Comparison of ENCODE assay signal across 8 cellular contexts in genomic region chr16:15650698-15651161, GRCh38. TPM values are rescaled to one million over a fixed set of nuclear protein-coding genes. Genes with fewer than 3 reads are reported as not detected.
DNase-seq lines count a peak whose midpoint lies in the region; ATAC-seq and TF ChIP-seq lines count a peak whose summit lies in the region.

No MANE protein-coding gene starts in this region.

- peaks cover 43% of the 10 kb centered on the region for H3K4me1 ChIP-seq in suprapubic skin

- peak overlapping the region; percentile 97 for H3K27ac Mint-ChIP-seq in memory B cell

- H3K4me3 Mint-ChIP-seq in memory B cell = peak overlapping the region; percentile 99

- TF ChIP-seq CTCF in VCaP (conservative IDR thresholded peaks at IDR 0.05) (no peak), suprapubic skin (IDR thresholded peaks at IDR 0.05) (no peak)

- ATAC-seq in HG03045 (IDR thresholded peaks at IDR 0.05; ENCODE audit: unreplicated experiment) = peak; percentile 28
- ATAC-seq in memory B cell (ENCODE audit: low read depth) = peak; percentile 65

- H3K4me1 Mint-ChIP-seq in memory B cell = peaks cover 17% of the 10 kb centered on the region

- TF ChIP-seq POLR2A in suprapubic skin (IDR thresholded peaks at IDR 0.05) = no peak

- no peaks in the 10 kb centered on the region for H3K9me3 Mint-ChIP-seq in memory B cell

- no peaks in the 10 kb centered on the region for H3K27me3 Mint-ChIP-seq in memory B cell

- WGBS in suprapubic skin = 0% methylated on average over 18 of the region's 18 CpGs

- no peak for TF ChIP-seq EP300 in suprapubic skin (IDR thresholded peaks at IDR 0.05)

- peaks cover 3% of the 10 kb centered on the region for H3K36me3 ChIP-seq in suprapubic skin

- peak overlapping the region; percentile 92 for H3K4me3 ChIP-seq in suprapubic skin

- DNase-seq in NCI-H2227 (lab: John Stamatoyannopoulos, UW; ENCODE audit: unreplicated experiment) = peak; percentile 19
- DNase-seq in NCI-H2227 treated with DMSO at 0.1 percent for 48 hours (lab: John Stamatoyannopoulos, UW) = no peak
- DNase-seq in ecto neural progenitor cell (ENCODE audit: low spot score) = peak; percentile 67
- peak in 1 of 2 donors; percentile 43 for DNase-seq in memory B cell (ENCODE audit: low spot score in 2 of 2)
- no peak for DNase-seq in suprapubic skin (ENCODE audit: low spot score in 2 of 2)
- DNase-seq in T1000 (lab: John Stamatoyannopoulos, UW) = no peak

- H3K9me3 ChIP-seq in suprapubic skin = no peaks in the 10 kb centered on the region

- peaks cover 5% of the 10 kb centered on the region for H3K36me3 Mint-ChIP-seq in memory B cell

- H3K27ac ChIP-seq in VCaP (peak overlapping the region; percentile 54), suprapubic skin (peak overlapping the region; percentile 96)

- H3K27me3 ChIP-seq in suprapubic skin = no peaks in the 10 kb centered on the region

RNA-seq across cellular contexts. Expression of gene NDE1, which starts 0.7 kb away (rescaled TPM):
- total RNA-seq in suprapubic skin = 100 to 1,000 TPM in 3 of 4 donors, 10 to 100 TPM in 1; 85.2 to 145 (median 120) TPM

RNA-seq across cellular contexts. Expression of gene MARF1, which starts 7.8 kb away (rescaled TPM):
- 100 to 1,000 TPM in 1 of 4 donors, 10 to 100 TPM in 3; 36.2 to 117 (median 44.2) TPM for total RNA-seq in suprapubic skin

Comparison
In these comparisons a context has a peak if more than half of its experiments do, and no peak if none do; other contexts are left out.
1. DNase-seq: peak in NCI-H2227 (single experiment) and ecto neural progenitor cell (single experiment); none in NCI-H2227 treated with DMSO at 0.1 percent for 48 hours (single experiment), suprapubic skin (0 of 2) and T1000 (single experiment).